ENCODE assay signal across 28 cellular contexts in genomic region chr16:30061195-30061554, GRCh38. TPM values are rescaled to one million over a fixed set of nuclear protein-coding genes. Genes with fewer than 3 reads are reported as not detected.
DNase-seq lines count a peak whose midpoint lies in the region; ATAC-seq and TF ChIP-seq lines count a peak whose summit lies in the region.
"Had no signal": no experiment of that assay in that cellular context is flagged by ENCODE, and none has a peak within 500 bp of the region (broad histone marks: within the 10 kb centered on the region; RNA-seq: fewer than 3 reads in every experiment).

No MANE protein-coding gene starts in this region.

- H3K4me3 ChIP-seq in left ventricle myocardium inferior (no peak overlapping the region), SJCRH30 (no peak overlapping the region)
- H3K4me3 ChIP-seq: dorsolateral prefrontal cortex, heart right ventricle, stomach had no signal

- H3K27ac Mint-ChIP-seq in nephron, result peak overlapping the region; percentile 57 to 90 (median 82)
- H3K27ac Mint-ChIP-seq: activated naive CD4-positive, alpha-beta T cell treated with anti-CD3 and anti-CD28 coated beads, Interleukin-2, amount 50 U/mL, for 72 hours; activated T-helper 2 cell treated with anti-CD3 and anti-CD28 coated beads, Interferon-gamma antibody, Interleukin-2, Interleukin-4, amounts not matched to agents 10 μg/mL and 5 μg/mL and 100 μg/mL, durations not matched to agents 14 hours and 24 hours and 36 hours had no signal

- ATAC-seq in left ventricle myocardium superior, result no peak
- ATAC-seq: activated naive CD4-positive, alpha-beta T cell treated with anti-CD3 and anti-CD28 coated beads, Interleukin-2, amount 50 U/mL, for 72 hours; heart right ventricle; left colon; Right ventricle myocardium inferior had no signal

- H3K4me1 ChIP-seq in left ventricle myocardium inferior, result peaks cover 45% of the 10 kb centered on the region
- H3K4me1 ChIP-seq in SJCRH30, result peaks cover 25% of the 10 kb centered on the region

- H3K27me3 ChIP-seq in left ventricle myocardium inferior (ENCODE audit: low read depth) (no peaks in the 10 kb centered on the region), SJCRH30 (no peaks in the 10 kb centered on the region)
- H3K27me3 ChIP-seq: dorsolateral prefrontal cortex, heart right ventricle, stomach had no signal

- TF ChIP-seq CTCF in left ventricle myocardium inferior (IDR thresholded peaks at IDR 0.05; ENCODE audit: borderline replicate concordance), result no peak
- TF ChIP-seq CTCF in nephron (IDR thresholded peaks at IDR 0.05; ENCODE audit: unreplicated experiment in 3 of 3), result no peak

- peaks cover 37% of the 10 kb centered on the region for H3K4me1 Mint-ChIP-seq in nephron

- peak overlapping the region in 1 of 3 experiments; percentile 59 for H3K4me3 Mint-ChIP-seq in nephron
- H3K4me3 Mint-ChIP-seq: central memory CD8-positive, alpha-beta T cell had no signal

- H3K9me3 ChIP-seq in left ventricle myocardium inferior (replicated peaks), result no peaks in the 10 kb centered on the region
- H3K9me3 ChIP-seq in SJCRH30 (replicated peaks), result no peaks in the 10 kb centered on the region
- H3K9me3 ChIP-seq: heart right ventricle, stomach had no signal

- no peak for DNase-seq in left ventricle myocardium inferior
- DNase-seq in left ventricle myocardium superior, result no peak
- DNase-seq in SJCRH30, result no peak
- no peak for DNase-seq in GM19240 (ENCODE audit: insufficient read length, low spot score)
- no peak for DNase-seq in T-helper 9 cell
- no peak for DNase-seq in activated CD8-positive, alpha-beta memory T cell treated with anti-CD3 and anti-CD28 coated beads for 24 hours
- DNase-seq in superior temporal gyrus (ENCODE audit: extremely low spot score), result no peak
- DNase-seq: activated CD4-positive, alpha-beta T cell treated with anti-CD3 and anti-CD28 coated beads, Interleukin-2, amount 50 U/mL, for 48 hours; activated CD8-positive, alpha-beta memory T cell treated with anti-CD3 and anti-CD28 coated beads, Interleukin-2, amount 50 U/mL, for 48 hours; anterior cingulate cortex; C1 segment of cervical spinal cord; dorsolateral prefrontal cortex; GOT3; left colon; mesendoderm; NCI-H1048; NCI-H187; NCI-H226; OCI-M1; stimulated activated CD4-positive, alpha-beta T cell treated with anti-CD3 and anti-CD28 coated beads, Interleukin-12 subunit alpha, Interleukin-12 subunit beta, amount 100 ng/mL, for 4 hours; stomach had no signal

- no peaks in the 10 kb centered on the region for H3K27me3 Mint-ChIP-seq in nephron (ENCODE audit: low read depth)
- H3K27me3 Mint-ChIP-seq: central memory CD8-positive, alpha-beta T cell had no signal

- no peaks in the 10 kb centered on the region for H3K9me3 Mint-ChIP-seq in nephron
- H3K9me3 Mint-ChIP-seq: activated naive CD4-positive, alpha-beta T cell treated with anti-CD3 and anti-CD28 coated beads, Interleukin-2, amount 50 U/mL, for 72 hours; activated T-helper 2 cell treated with anti-CD3 and anti-CD28 coated beads, Interferon-gamma antibody, Interleukin-2, Interleukin-4, amounts not matched to agents 10 μg/mL and 5 μg/mL and 100 μg/mL, durations not matched to agents 14 hours and 24 hours and 36 hours; central memory CD8-positive, alpha-beta T cell had no signal

- H3K27ac ChIP-seq in left ventricle myocardium inferior (replicated peaks), result peak overlapping the region; percentile 55
- H3K27ac ChIP-seq in SJCRH30, result peak overlapping the region; percentile 14; the same call in 1 of the 2 replicates
- H3K27ac ChIP-seq: heart right ventricle had no signal

- peaks cover 4% of the 10 kb centered on the region for H3K36me3 Mint-ChIP-seq in nephron (ENCODE audit: low read depth)

- H3K36me3 ChIP-seq in left ventricle myocardium inferior, result no peaks in the 10 kb centered on the region
- no peaks in the 10 kb centered on the region for H3K36me3 ChIP-seq in SJCRH30
- H3K36me3 ChIP-seq: stomach had no signal

- intact Hi-C loops in left ventricle myocardium inferior (cut with micrococcal nuclease), result no loop called here
- intact Hi-C loops in left ventricle myocardium superior (cut with micrococcal nuclease), result no loop called here

RNA-seq across cellular contexts. Expression of gene ALDOA, which starts 4.4 kb away (rescaled TPM):
- total RNA-seq in left ventricle myocardium inferior (3,337 TPM), left ventricle myocardium superior (4,258 TPM)
- total RNA-seq in SJCRH30 (2014; rRNA removed; shearing (Covaris generic)), result 646 and 744 TPM in 2 replicates

RNA-seq across cellular contexts. Expression of gene PPP4C, which starts 14.6 kb away (rescaled TPM):
- total RNA-seq in left ventricle myocardium inferior, result 32.2 TPM
- 33.1 TPM for total RNA-seq in left ventricle myocardium superior
- total RNA-seq in SJCRH30 (2014; rRNA removed; shearing (Covaris generic)), result 96.7 and 99.4 TPM in 2 replicates

RNA-seq across cellular contexts. Expression of gene TLCD3B, which starts 30.1 kb away (rescaled TPM):
- total RNA-seq in left ventricle myocardium inferior (not detected), left ventricle myocardium superior (not detected)
- total RNA-seq in SJCRH30 (2014; rRNA removed; shearing (Covaris generic)), result 0.49 and 0.58 TPM in 2 replicates
- total RNA-seq: heart right ventricle, LHCN-M2, Right ventricle myocardium inferior had no signal

RNA-seq across cellular contexts. Expression of gene TBX6, which starts 30.5 kb away (rescaled TPM):
- 1.0 TPM for total RNA-seq in left ventricle myocardium inferior
- 0.79 TPM for total RNA-seq in left ventricle myocardium superior
- 0.18 and 0.73 TPM in 2 replicates for total RNA-seq in SJCRH30 (2014; rRNA removed; shearing (Covaris generic))

RNA-seq across cellular contexts. Expression of gene YPEL3, which starts 34.8 kb away (rescaled TPM):
- total RNA-seq in left ventricle myocardium inferior (54.4 TPM), left ventricle myocardium superior (66.0 TPM)
- total RNA-seq in SJCRH30 (2014; rRNA removed; shearing (Covaris generic)), result 10.3 and 13.0 TPM in 2 replicates
